Comparison of ENCODE assay signal across 20 cellular contexts in genomic region chr1:14949836-14950674, GRCh38.
DNase-seq lines count a peak whose midpoint lies in the region; TF ChIP-seq lines count a peak whose summit lies in the region.
"Had no signal": no experiment of that assay in that cellular context is flagged by ENCODE, and none has a peak within 500 bp of the region (broad histone marks: within the 10 kb centered on the region; RNA-seq: fewer than 3 reads in every experiment).

No MANE protein-coding gene starts in this region.

- peak overlapping the region; percentile 7 to 96 (median 70) for H3K27ac ChIP-seq in dorsolateral prefrontal cortex
- H3K27ac ChIP-seq in neural progenitor cell, result peak overlapping the region; percentile 37
- peak overlapping the region; percentile 2 for H3K27ac ChIP-seq in vagina
- H3K27ac ChIP-seq in testis, result no peak overlapping the region
- H3K27ac ChIP-seq: 22Rv1, epithelial cell of prostate, gastrocnemius medialis, HL-60, ovary had no signal

- intact Hi-C loops in dorsolateral prefrontal cortex (cut with DNase I) (no loop called here), vagina (cut with DNase I) (no loop called here), testis (cut with DNase I; ENCODE audit: low total_unique reads) (no loop called here)

- H3K4me3 Mint-ChIP-seq in neural progenitor cell, result peak overlapping the region; percentile 66
- H3K4me3 Mint-ChIP-seq: dendritic cell treated with granulocyte-macrophage colony-stimulating factor and Interleukin-4, amounts not matched to agents 40 ng/mL and 50 ng/mL, for 4 days had no signal

- H3K36me3 ChIP-seq in neural progenitor cell, result no peaks in the 10 kb centered on the region
- no peaks in the 10 kb centered on the region for H3K36me3 ChIP-seq in vagina
- H3K36me3 ChIP-seq in testis (ENCODE audit: low read depth, missing control alignments), result no peaks in the 10 kb centered on the region
- H3K36me3 ChIP-seq: BE2C, gastrocnemius medialis, ovary had no signal

- peaks cover 2% of the 10 kb centered on the region for H3F3A ChIP-seq in neural progenitor cell (ENCODE audit: low read depth)

- H3K9me3 ChIP-seq in neural progenitor cell (ENCODE audit: low read depth) (no peaks in the 10 kb centered on the region), vagina (no peaks in the 10 kb centered on the region), testis (no peaks in the 10 kb centered on the region)
- H3K9me3 ChIP-seq: BE2C, gastrocnemius medialis, ovary had no signal

- H2AFZ ChIP-seq in neural progenitor cell (replicated peaks), result no peak overlapping the region

- H3K4me3 ChIP-seq in dorsolateral prefrontal cortex, result no peak overlapping the region
- no peak overlapping the region for H3K4me3 ChIP-seq in neural progenitor cell
- H3K4me3 ChIP-seq in vagina, result no peak overlapping the region
- H3K4me3 ChIP-seq in testis, result no peak overlapping the region
- H3K4me3 ChIP-seq: gastrocnemius medialis, ovary had no signal

- no peak for TF ChIP-seq CTCF in dorsolateral prefrontal cortex (IDR thresholded peaks at IDR 0.05 in 54 of 56, conservative IDR thresholded peaks at IDR 0.05 in 2 of 56; ENCODE audit: low read depth in 1 of 56, partially characterized antibody in 56 of 56)
- no peak for TF ChIP-seq CTCF in neural progenitor cell (IDR thresholded peaks at IDR 0.05)
- no peak for TF ChIP-seq CTCF in vagina (IDR thresholded peaks at IDR 0.05)
- no peak for TF ChIP-seq CTCF in testis (IDR thresholded peaks at IDR 0.05)

- DNase-seq in NCI-H2107 treated with DMSO at 0.1 percent for 48 hours (lab: John Stamatoyannopoulos, UW; ENCODE audit: unreplicated experiment), result peak; percentile 64
- no peak for DNase-seq in NCI-H2107 (lab: John Stamatoyannopoulos, UW)
- no peak for DNase-seq in dorsolateral prefrontal cortex
- peak; percentile 47 for DNase-seq in neural progenitor cell (ENCODE audit: low spot score)
- no peak for DNase-seq in vagina (ENCODE audit: extremely low spot score in 2 of 2)
- no peak for DNase-seq in foreskin melanocyte
- no peak for DNase-seq in testis
- no peak for DNase-seq in D341Med (ENCODE audit: low spot score)
- DNase-seq: activated CD4-positive, alpha-beta T cell treated with anti-CD3 and anti-CD28 coated beads, Interleukin-2, amount 50 U/mL, for 1 hour; activated naive CD4-positive, alpha-beta T cell treated with Interleukin-2 at 50 U/mL for 16 hours; BE2C; gastrocnemius medialis; left ventricle myocardium superior; NCI-H510A treated with DMSO at 0.1 percent for 48 hours; ovary; stimulated activated CD4-positive, alpha-beta T cell treated with anti-CD3 and anti-CD28 coated beads, Interleukin-4, amount 100 ng/mL, for 1 hour had no signal

- H3K4me2 ChIP-seq in neural progenitor cell, result peak overlapping the region; percentile 40

- TF ChIP-seq POLR2A in vagina (IDR thresholded peaks at IDR 0.05) (no peak), testis (IDR thresholded peaks at IDR 0.05) (no peak)

- H3K79me2 ChIP-seq in neural progenitor cell (ENCODE audit: low read depth), result no peaks in the 10 kb centered on the region

- peaks cover 8% of the 10 kb centered on the region for H3K9me3 Mint-ChIP-seq in neural progenitor cell
- H3K9me3 Mint-ChIP-seq: dendritic cell treated with granulocyte-macrophage colony-stimulating factor and Interleukin-4, amounts not matched to agents 40 ng/mL and 50 ng/mL, for 4 days had no signal

- WGBS in testis, 2 donors, result 86 to 88% methylated on average over 16 to 18 of the region's 18 CpGs

- H4K20me1 ChIP-seq in neural progenitor cell (ENCODE audit: low read depth), result peaks cover 9% of the 10 kb centered on the region

- H3K27ac Mint-ChIP-seq in neural progenitor cell, result peak overlapping the region; percentile 81
- H3K27ac Mint-ChIP-seq: dendritic cell treated with granulocyte-macrophage colony-stimulating factor and Interleukin-4, amounts not matched to agents 40 ng/mL and 50 ng/mL, for 4 days had no signal

- H3K4me1 Mint-ChIP-seq in neural progenitor cell, result peaks cover 39% of the 10 kb centered on the region

- no peaks in the 10 kb centered on the region for H3K36me3 Mint-ChIP-seq in neural progenitor cell

- H3K27me3 Mint-ChIP-seq in neural progenitor cell (ENCODE audit: insufficient read depth, low read depth), result peaks cover 2% of the 10 kb centered on the region

- peaks cover 24% of the 10 kb centered on the region for H3K4me1 ChIP-seq in neural progenitor cell
- peaks cover 49% of the 10 kb centered on the region for H3K4me1 ChIP-seq in vagina
- peaks cover 18% of the 10 kb centered on the region for H3K4me1 ChIP-seq in testis
- H3K4me1 ChIP-seq: BE2C had no signal

- no peaks in the 10 kb centered on the region for H3K27me3 ChIP-seq in dorsolateral prefrontal cortex
- no peaks in the 10 kb centered on the region for H3K27me3 ChIP-seq in neural progenitor cell
- H3K27me3 ChIP-seq in vagina, result no peaks in the 10 kb centered on the region
- H3K27me3 ChIP-seq in testis, result no peaks in the 10 kb centered on the region
- H3K27me3 ChIP-seq: BE2C, gastrocnemius medialis, ovary had no signal

- no peak overlapping the region for H3K9ac ChIP-seq in neural progenitor cell

Comparison
In these comparisons a context has a peak if more than half of its experiments do, and no peak if none do; other contexts are left out.
1. DNase-seq: peak in NCI-H2107 treated with DMSO at 0.1 percent for 48 hours (single experiment) and neural progenitor cell (single experiment); none in NCI-H2107 (single experiment), dorsolateral prefrontal cortex (0 of 10), vagina (0 of 2), foreskin melanocyte (single experiment), testis (single experiment) and D341Med (single experiment).
2. H3K27ac ChIP-seq: peak in dorsolateral prefrontal cortex (59 of 59), neural progenitor cell (single experiment) and vagina (single experiment); none in testis (0 of 2).